Comparison of ENCODE assay signal across 33 cellular contexts in genomic region chr12:113665457-113665856, GRCh38.
"Had no signal": no experiment of that assay in that cellular context is flagged by ENCODE, and none has a peak within 500 bp of the region (broad histone marks: within the 10 kb centered on the region; RNA-seq: fewer than 3 reads in every experiment).

No MANE protein-coding gene starts in this region.

- H3K9me3 Mint-ChIP-seq: dendritic cell treated with granulocyte-macrophage colony-stimulating factor and Interleukin-4, amounts not matched to agents 40 ng/mL and 50 ng/mL, for 4 days; endodermal cell; immature natural killer cell; mesothelial cell of epicardium; naive B cell; nephron; stimulated activated memory B cell treated with anti-CD40 and anti-IgM and Interleukin-4, amounts not matched to agents 10 μg/mL and 1 μg/mL and 100 μg/mL, for 72 hours had no signal

- ATAC-seq: esophagus mucosa; left colon; left ventricle myocardium superior; lower lobe of right lung; mucosa of descending colon; psoas muscle; right cardiac atrium; stimulated activated memory B cell treated with anti-CD40 and anti-IgM and Interleukin-4, amounts not matched to agents 10 μg/mL and 1 μg/mL and 100 μg/mL, for 72 hours; stimulated activated naive CD8-positive, alpha-beta T cell treated with anti-CD3 and anti-CD28 coated beads, Interleukin-15, Interleukin-2, amounts not matched to agents 100 U/mL and 50 U/mL, for 24 hours had no signal

- H3K27me3 ChIP-seq: colonic mucosa, ovary, testis, upper lobe of left lung had no signal

- DNase-seq: colonic mucosa; effector CD8-positive, alpha-beta T cell; endodermal cell; foreskin fibroblast; hypothalamus; immature natural killer cell; islet precursor cell; kidney glomerular epithelial cell; left colon; left ventricle myocardium superior; lower lobe of right lung; mucosa of descending colon; naive B cell; occipital lobe; ovary; posterior cingulate gyrus; psoas muscle; right cardiac atrium; sigmoid colon; spleen; stimulated activated CD4-positive, alpha-beta T cell treated with anti-CD3 and anti-CD28 coated beads, Interleukin-4, amount 100 ng/mL, for 4 hours; stimulated activated naive CD8-positive, alpha-beta T cell treated with anti-CD3 and anti-CD28 coated beads, Interleukin-15, Interleukin-2, amounts not matched to agents 100 U/mL and 50 U/mL, for 24 hours; substantia nigra; testis; tibial artery; upper lobe of left lung; uterus had no signal

- H3K9me3 ChIP-seq: colonic mucosa, lower lobe of right lung, mucosa of descending colon, ovary, psoas muscle, sigmoid colon, spleen, testis, tibial artery, upper lobe of left lung, uterus had no signal

- H3K4me3 Mint-ChIP-seq: dendritic cell treated with granulocyte-macrophage colony-stimulating factor and Interleukin-4, amounts not matched to agents 40 ng/mL and 50 ng/mL, for 4 days; endodermal cell; immature natural killer cell; mesothelial cell of epicardium; naive B cell; nephron; stimulated activated memory B cell treated with anti-CD40 and anti-IgM and Interleukin-4, amounts not matched to agents 10 μg/mL and 1 μg/mL and 100 μg/mL, for 72 hours had no signal

- H3K4me3 ChIP-seq: colonic mucosa, lower lobe of right lung, mucosa of descending colon, ovary, psoas muscle, sigmoid colon, spleen, testis, tibial artery, upper lobe of left lung, uterus had no signal

- H3K27ac ChIP-seq: colonic mucosa, epithelial cell of prostate, lower lobe of right lung, ovary, psoas muscle, sigmoid colon, spleen, testis, tibial artery, upper lobe of left lung, uterus had no signal

- H3K27ac Mint-ChIP-seq: dendritic cell treated with granulocyte-macrophage colony-stimulating factor and Interleukin-4, amounts not matched to agents 40 ng/mL and 50 ng/mL, for 4 days; endodermal cell; immature natural killer cell; mesothelial cell of epicardium; nephron; stimulated activated memory B cell treated with anti-CD40 and anti-IgM and Interleukin-4, amounts not matched to agents 10 μg/mL and 1 μg/mL and 100 μg/mL, for 72 hours had no signal

- H3K4me1 ChIP-seq: colonic mucosa, lower lobe of right lung, psoas muscle, sigmoid colon, spleen, testis, tibial artery, upper lobe of left lung, uterus had no signal

- H3K36me3 ChIP-seq: colonic mucosa, lower lobe of right lung, ovary, sigmoid colon, spleen, tibial artery, upper lobe of left lung, uterus had no signal

- H3K4me1 Mint-ChIP-seq: immature natural killer cell; mesothelial cell of epicardium; nephron; stimulated activated memory B cell treated with anti-CD40 and anti-IgM and Interleukin-4, amounts not matched to agents 10 μg/mL and 1 μg/mL and 100 μg/mL, for 72 hours had no signal

- H3K36me3 Mint-ChIP-seq: immature natural killer cell; mesothelial cell of epicardium; naive B cell; stimulated activated memory B cell treated with anti-CD40 and anti-IgM and Interleukin-4, amounts not matched to agents 10 μg/mL and 1 μg/mL and 100 μg/mL, for 72 hours had no signal
